Comparison of ENCODE assay signal across 8 cellular contexts in genomic region chr11:819129-819931, GRCh38. TPM values are rescaled to one million over a fixed set of nuclear protein-coding genes. Genes with fewer than 3 reads are reported as not detected.
DNase-seq lines count a peak whose midpoint lies in the region; ATAC-seq and TF ChIP-seq lines count a peak whose summit lies in the region.

No MANE protein-coding gene starts in this region.

- peaks cover 16% of the 10 kb centered on the region for H3K36me3 ChIP-seq in BJ (ENCODE audit: control insufficient read depth, insufficient read depth, low read length)

- CTCF ChIA-PET in BJ (lab: Yijun Ruan, JAX), result interaction anchor here (1.0 to 1.9 kb wide), 8 partner anchors 10 to 250 kb away, joined by 3 to 8 read pairs (median 4); no protein-coding TSS in a partner anchor

- peak; percentile 69 for ATAC-seq in HG03354 (IDR thresholded peaks at IDR 0.05; ENCODE audit: poor library complexity, severe bottlenecking, unreplicated experiment)

- POLR2A ChIA-PET in BJ (lab: Charles Lee), result interaction anchor here (0.7 to 2.1 kb wide), 6 partner anchors 8 to 330 kb away, joined by 3 to 32 read pairs (median 8); partner anchors contain the start of genes CD151, RPLP2 and TSPAN4

- DNase-seq in BJ (ENCODE audit: low read depth), result no peak
- peak; percentile 80 for DNase-seq in NCI-H526 treated with DMSO at 0.1 percent for 48 hours (lab: John Stamatoyannopoulos, UW)
- DNase-seq in activated CD4-positive, alpha-beta T cell treated with anti-CD3 and anti-CD28 coated beads, Interleukin-2, amount 50 U/mL, for 48 hours, result peak; percentile 92 to 94
- DNase-seq in dorsolateral prefrontal cortex, result peak; percentile 84 to 96 (median 92)
- DNase-seq in lower leg skin (ENCODE audit: low spot score in 2 of 2), result peak; percentile 86 to 99
- peak; percentile 87 to 89 for DNase-seq in stimulated activated CD4-positive, alpha-beta T cell treated with anti-CD3 and anti-CD28 coated beads, Interleukin-4, amount 100 ng/mL, for 48 hours (ENCODE audit: low read depth in 2 of 2)

- H3K27me3 ChIP-seq in BJ (ENCODE audit: control insufficient read depth, insufficient read depth, low read length) (no peaks in the 10 kb centered on the region), dorsolateral prefrontal cortex (no peaks in the 10 kb centered on the region)

- TF ChIP-seq CTCF in BJ (IDR thresholded peaks at IDR 0.05; ENCODE audit: insufficient read depth, low read depth, low read length), result peak; percentile 12; the same call in 1 of the 2 replicates
- TF ChIP-seq CTCF in dorsolateral prefrontal cortex (IDR thresholded peaks at IDR 0.05 in 54 of 56, conservative IDR thresholded peaks at IDR 0.05 in 2 of 56; ENCODE audit: low read depth in 1 of 56, partially characterized antibody in 56 of 56), result peak in 19 of 56 donors; percentile 6 to 29 (median 16)
- TF ChIP-seq CTCF in lower leg skin (IDR thresholded peaks at IDR 0.05), result no peak

- WGBS in lower leg skin, 2 donors, result 0 to 5% methylated on average over 4 to 7 of the region's 96 CpGs

- TF ChIP-seq POLR2A in GM19099 (IDR thresholded peaks at IDR 0.05; ENCODE audit: extremely low read depth, insufficient read length, low read depth) (peak; percentile 88), lower leg skin (IDR thresholded peaks at IDR 0.05) (peak in 1 of 2 donors; percentile 86)

- H3K4me3 ChIP-seq in BJ (ENCODE audit: low read depth, low read length) (peak overlapping the region; percentile 83), dorsolateral prefrontal cortex (peak overlapping the region; percentile 37 to 98 (median 85)), lower leg skin (ENCODE audit: low read depth, poor library complexity, severe bottlenecking) (peak overlapping the region; percentile 84)

- intact Hi-C loops in dorsolateral prefrontal cortex (cut with DNase I), result no loop called here
- intact Hi-C loops in lower leg skin (cut with DNase I; ENCODE audit: low total_unique reads), result no loop called here

- peak overlapping the region in 58 of 59 donors; percentile 40 to 93 (median 84) for H3K27ac ChIP-seq in dorsolateral prefrontal cortex

RNA-seq across cellular contexts. Expression of gene PNPLA2, which starts 0.6 kb away (rescaled TPM):
- 32.0 and 53.1 TPM in 2 replicates for polyA plus RNA-seq in BJ (2011; rRNA removed)
- 53.3 and 57.3 TPM in 2 replicates for polyA minus RNA-seq in BJ (2011; rRNA and poly(A)+ RNA removed)
- 100 to 1,000 TPM in 4 of 120 experiments, 10 to 100 TPM in 116; 45.8 to 113 (median 69.3) TPM for total RNA-seq in dorsolateral prefrontal cortex
- total RNA-seq in lower leg skin, result 10 to 100 TPM; 55.5 to 99.7 (median 72.4) TPM

RNA-seq across cellular contexts. Expression of gene CRACR2B, which starts 8.4 kb away (rescaled TPM):
- polyA plus RNA-seq in BJ (2011; rRNA removed), result 0.16 and 0.18 TPM in 2 replicates
- polyA minus RNA-seq in BJ (2011; rRNA and poly(A)+ RNA removed), result not detected in 2 replicates
- total RNA-seq in dorsolateral prefrontal cortex (1 to 10 TPM in 114 of 120 experiments, under 1 TPM in 6; 0.59 to 7.9 (median 2.4) TPM), lower leg skin (10 to 100 TPM; 14.5 to 47.9 (median 32.3) TPM)

RNA-seq across cellular contexts. Expression of gene RPLP2, which starts 9.6 kb away (rescaled TPM):
- 1,103 and 1,199 TPM in 2 replicates for polyA plus RNA-seq in BJ (2011; rRNA removed)
- polyA minus RNA-seq in BJ (2011; rRNA and poly(A)+ RNA removed), result 580 and 714 TPM in 2 replicates
- total RNA-seq in dorsolateral prefrontal cortex (100 to 1,000 TPM; 332 to 619 (median 470) TPM), lower leg skin (1,000 to 10,000 TPM in 1 of 4 donors, 100 to 1,000 TPM in 3; 479 to 1,471 (median 745) TPM)

RNA-seq across cellular contexts. Expression of gene CD151, which starts 13.4 kb away (rescaled TPM):
- 1,448 and 2,262 TPM in 2 replicates for polyA plus RNA-seq in BJ (2011; rRNA removed)
- 434 and 704 TPM in 2 replicates for polyA minus RNA-seq in BJ (2011; rRNA and poly(A)+ RNA removed)
- total RNA-seq in dorsolateral prefrontal cortex, result 100 to 1,000 TPM in 1 of 120 experiments, 10 to 100 TPM in 119; 20.0 to 110 (median 44.8) TPM
- total RNA-seq in lower leg skin, result 100 to 1,000 TPM; 124 to 186 (median 157) TPM

RNA-seq across cellular contexts. Expression of gene PIDD1, which starts 14.3 kb away (rescaled TPM):
- 6.8 and 11.2 TPM in 2 replicates for polyA plus RNA-seq in BJ (2011; rRNA removed)
- polyA minus RNA-seq in BJ (2011; rRNA and poly(A)+ RNA removed), result 3.6 and 4.8 TPM in 2 replicates
- total RNA-seq in dorsolateral prefrontal cortex (10 to 100 TPM; 15.0 to 65.5 (median 27.2) TPM), lower leg skin (10 to 100 TPM; 16.4 to 44.3 (median 24.5) TPM)
